In genomic region chr2:43020296-43020695, GRCh38 we compare ENCODE assay signal across 19 cellular contexts.
"Had no signal": no experiment of that assay in that cellular context is flagged by ENCODE, and none has a peak within 500 bp of the region (broad histone marks: within the 10 kb centered on the region; RNA-seq: fewer than 3 reads in every experiment).

No MANE protein-coding gene starts in this region.

- H3K27me3 ChIP-seq: brain microvascular endothelial cell, pancreas, thyroid gland, upper lobe of right lung had no signal

- H3K27ac Mint-ChIP-seq: activated B cell treated with CpG ODN at 0.5 μM for 24 hours; activated CD4-positive, alpha-beta T cell treated with anti-CD3 and anti-CD28 coated beads for 36 hours; activated naive CD4-positive, alpha-beta T cell treated with anti-CD3 and anti-CD28 coated beads, Interleukin-2, amount 50 U/mL, for 72 hours; activated T-cell treated with anti-CD3 and anti-CD28 coated beads, Interleukin-2, amount 50 U/mL, for 24 hours; activated T-helper 17 cell treated with anti-CD3 and anti-CD28 coated beads, Interleukin-2, amount 50 U/mL, for 72 hours; T-helper 17 cell had no signal

- ATAC-seq: activated CD4-positive, alpha-beta T cell treated with anti-CD3 and anti-CD28 coated beads for 36 hours; activated naive CD4-positive, alpha-beta T cell treated with anti-CD3 and anti-CD28 coated beads, Interleukin-2, amount 50 U/mL, for 72 hours; activated T-helper 17 cell treated with anti-CD3 and anti-CD28 coated beads, Interleukin-2, amount 50 U/mL, for 72 hours; lower lobe of right lung; naive thymus-derived CD4-positive, alpha-beta T cell; pancreas; T-helper 17 cell; upper lobe of right lung had no signal

- H3K4me3 ChIP-seq: lower lobe of right lung, pancreas, thyroid gland, upper lobe of right lung had no signal

- H3K4me3 Mint-ChIP-seq: activated B cell treated with CpG ODN at 0.5 μM for 24 hours; activated CD4-positive, alpha-beta T cell treated with anti-CD3 and anti-CD28 coated beads for 36 hours; activated T-cell treated with anti-CD3 and anti-CD28 coated beads, Interleukin-2, amount 50 U/mL, for 24 hours; activated T-helper 17 cell treated with anti-CD3 and anti-CD28 coated beads, Interleukin-2, amount 50 U/mL, for 72 hours; naive thymus-derived CD4-positive, alpha-beta T cell; T-helper 17 cell had no signal

- H3K27me3 Mint-ChIP-seq: activated B cell treated with CpG ODN at 0.5 μM for 24 hours; activated CD4-positive, alpha-beta T cell treated with anti-CD3 and anti-CD28 coated beads for 36 hours; activated T-cell treated with anti-CD3 and anti-CD28 coated beads, Interleukin-2, amount 50 U/mL, for 24 hours; activated T-helper 17 cell treated with anti-CD3 and anti-CD28 coated beads, Interleukin-2, amount 50 U/mL, for 72 hours had no signal

- H3K27ac ChIP-seq: brain microvascular endothelial cell, lower lobe of right lung, upper lobe of right lung had no signal

- H3K9me3 ChIP-seq: pancreas, thyroid gland, upper lobe of right lung had no signal

- DNase-seq: activated B cell treated with CpG ODN at 0.5 μM for 24 hours; activated CD4-positive, alpha-beta T cell treated with anti-CD3 and anti-CD28 coated beads for 36 hours; activated CD4-positive, alpha-beta T cell treated with anti-CD3 and anti-CD28 coated beads, Interleukin-2, amount 50 U/mL, for 4 hours; activated CD8-positive, alpha-beta memory T cell treated with anti-CD3 and anti-CD28 coated beads for 24 hours; activated CD8-positive, alpha-beta memory T cell treated with anti-CD3 and anti-CD28 coated beads, Interleukin-2, amount 50 U/mL, for 4 hours; activated T-cell treated with anti-CD3 and anti-CD28 coated beads, Interleukin-2, amount 50 U/mL, for 24 hours; brain microvascular endothelial cell; central memory CD4-positive, alpha-beta T cell; lower lobe of right lung; naive thymus-derived CD4-positive, alpha-beta T cell; stimulated activated CD4-positive, alpha-beta T cell treated with anti-CD3 and anti-CD28 coated beads, Interleukin-4, amount 100 ng/mL, for 24 hours; stimulated activated naive CD4-positive, alpha-beta T cell treated with Interleukin-2 at 50 U/mL for 16 hours; SW 1271; T-helper 17 cell; thyroid gland; upper lobe of right lung had no signal
